13 cellular contexts compared by ENCODE assay signal in genomic region chr4:48913346-48913745, GRCh38. TPM values are rescaled to one million over a fixed set of nuclear protein-coding genes. Genes with fewer than 3 reads are reported as not detected.
DNase-seq lines count a peak whose midpoint lies in the region; ATAC-seq and TF ChIP-seq lines count a peak whose summit lies in the region.
"Had no signal": no experiment of that assay in that cellular context is flagged by ENCODE, and none has a peak within 500 bp of the region (broad histone marks: within the 10 kb centered on the region; RNA-seq: fewer than 3 reads in every experiment).

No MANE protein-coding gene starts in this region.

- H3K4me3 ChIP-seq in BJ (ENCODE audit: low read depth, low read length): no peak overlapping the region
- H3K4me3 ChIP-seq: esophagus muscularis mucosa, lung, skin epidermis had no signal

- H3K4me3 Mint-ChIP-seq in natural killer cell: no peak overlapping the region

- H3K4me1 Mint-ChIP-seq in natural killer cell: no peaks in the 10 kb centered on the region

- no peak for ATAC-seq in natural killer cell
- ATAC-seq: activated CD4-positive, CD25-positive, alpha-beta regulatory T cell treated with anti-CD3 and anti-CD28 coated beads, Interleukin-2, amount 50 U/mL, for 24 hours had no signal

- DNase-seq in BJ (ENCODE audit: low read depth): peak; percentile 19
- peak; percentile 96 for DNase-seq in LHCN-M2 (ENCODE audit: low read depth)
- peak; percentile 89 for DNase-seq in cerebellar cortex (ENCODE audit: low spot score)
- DNase-seq in myocyte (ENCODE audit: low read depth): peak; percentile 71
- no peak for DNase-seq in natural killer cell
- no peak for DNase-seq in NCI-H69 (lab: John Stamatoyannopoulos, UW)
- DNase-seq in activated CD4-positive, CD25-positive, alpha-beta regulatory T cell (lab: John Stamatoyannopoulos, UW): no peak
- no peak for DNase-seq in T-helper 1 cell
- DNase-seq: activated gamma-delta T cell treated with Interleukin-2 at 50 U/mL for 16 hours had no signal

- POLR2A ChIA-PET in BJ (lab: Charles Lee): interaction anchor here (0.6 kb wide), 1 partner anchor 17 kb away, joined by 18 read pairs; no protein-coding TSS in a partner anchor

- no peaks in the 10 kb centered on the region for H3K36me3 Mint-ChIP-seq in natural killer cell

- no peak overlapping the region for H3K27ac Mint-ChIP-seq in natural killer cell

- no peaks in the 10 kb centered on the region for H3K9me3 Mint-ChIP-seq in natural killer cell

- H3K36me3 ChIP-seq in BJ (ENCODE audit: control insufficient read depth, insufficient read depth, low read length): no peaks in the 10 kb centered on the region
- H3K36me3 ChIP-seq: esophagus muscularis mucosa had no signal

- peaks cover 15 to 17% of the 10 kb centered on the region in 2 donors for H3K27me3 Mint-ChIP-seq in natural killer cell (ENCODE audit: low read depth in 2 of 2)

- CTCF ChIA-PET in BJ (lab: Yijun Ruan, JAX): no interaction called here

- H3K27me3 ChIP-seq in BJ (ENCODE audit: control insufficient read depth, insufficient read depth, low read length): no peaks in the 10 kb centered on the region
- H3K27me3 ChIP-seq: esophagus muscularis mucosa had no signal

- TF ChIP-seq CTCF in BJ (IDR thresholded peaks at IDR 0.05; ENCODE audit: insufficient read depth, low read depth, low read length) (no peak), natural killer cell (IDR thresholded peaks at IDR 0.05) (no peak)

- intact Hi-C loops in natural killer cell (cut with micrococcal nuclease): no loop called here

RNA-seq across cellular contexts. Expression of gene OCIAD2, which starts 6.8 kb away (rescaled TPM):
- polyA plus RNA-seq in BJ (2011; rRNA removed): 34.2 and 45.8 TPM in 2 replicates
- 2.5 and 12.2 TPM in 2 replicates for polyA minus RNA-seq in BJ (2011; rRNA and poly(A)+ RNA removed)
- 11.0 and 12.2 TPM in 2 replicates for total RNA-seq in LHCN-M2 (2014; rRNA removed)
- 56.3 TPM for polyA plus RNA-seq in LHCN-M2 (2012)
- total RNA-seq in myocyte: 10.1 and 12.5 TPM in 2 replicates
- 28.1 TPM for polyA plus RNA-seq in myocyte (2012)
- total RNA-seq in natural killer cell: 10 to 100 TPM; 25.8 to 34.3 (median 26.1) TPM

Comparison
In these comparisons a context has a peak if more than half of its experiments do, and no peak if none do; other contexts are left out.
1. DNase-seq: peak in BJ (single experiment), LHCN-M2 (single experiment), cerebellar cortex (single experiment) and myocyte (single experiment); none in natural killer cell (single experiment), NCI-H69 (single experiment), activated CD4-positive, CD25-positive, alpha-beta regulatory T cell (0 of 4) and T-helper 1 cell (0 of 5).